13 cellular contexts compared by ENCODE assay signal in the genomic region with DNA sequence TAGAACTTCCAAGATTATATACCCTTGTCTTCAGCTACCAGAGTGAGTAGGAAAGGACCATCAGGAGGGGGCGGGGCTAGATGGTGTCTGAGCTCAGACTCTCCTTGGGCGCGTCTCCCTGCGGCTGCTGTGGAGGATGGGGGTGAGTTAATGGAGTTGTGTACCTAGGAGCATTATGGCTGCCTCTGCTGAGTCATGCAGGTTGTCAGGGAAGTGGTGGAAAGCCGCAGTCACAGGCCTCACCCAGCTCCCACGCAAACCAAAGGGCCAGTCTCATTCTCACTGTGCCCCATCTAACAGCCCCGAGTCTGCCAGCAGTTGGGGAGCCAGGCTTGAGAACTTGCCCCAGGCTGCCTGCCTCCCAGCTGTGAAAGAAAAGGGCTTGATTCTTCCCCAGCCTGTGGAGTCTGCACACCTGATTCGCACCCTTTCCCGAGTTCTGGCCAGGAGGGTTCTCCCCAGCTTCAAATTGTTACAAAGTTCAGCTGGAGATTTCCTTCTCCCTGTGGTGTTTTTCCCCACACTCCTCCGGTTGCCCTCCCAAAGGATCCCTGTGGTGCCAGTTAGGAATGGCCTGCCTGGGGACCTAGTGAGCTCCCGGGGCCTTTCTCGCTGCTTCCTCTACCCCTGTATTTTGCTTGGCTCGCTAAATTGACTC.
A peak's percentile ranks its signal among the peaks of the same experiment; 100 is the strongest.
DNase-seq lines count a peak whose midpoint lies in the region; ATAC-seq, FAIRE-seq and TF ChIP-seq lines count a peak whose summit lies in the region.
"Had no signal": no experiment of that assay in that cellular context is flagged by ENCODE, and none has a peak within 500 bp of the region (broad histone marks: within the 10 kb centered on the region; RNA-seq: fewer than 3 reads in every experiment).

No MANE protein-coding gene starts in this region.

- H3K4me2 ChIP-seq in astrocyte (ENCODE audit: low read length) (no peak overlapping the region), osteoblast (ENCODE audit: insufficient read depth, low read length) (peak overlapping the region; percentile 73)

- TF ChIP-seq CTCF in astrocyte (IDR thresholded peaks at IDR 0.05; ENCODE audit: insufficient read depth, low read depth, low read length) (no peak), osteoblast (IDR thresholded peaks at IDR 0.05; ENCODE audit: extremely low read depth, low read depth, low read length) (no peak)

- peaks cover 7% of the 10 kb centered on the region for H3K4me1 ChIP-seq in astrocyte (ENCODE audit: insufficient read depth, low read length)
- peaks cover 12% of the 10 kb centered on the region for H3K4me1 ChIP-seq in osteoblast (ENCODE audit: insufficient read depth, low read length)

- no peaks in the 10 kb centered on the region for H4K20me1 ChIP-seq in astrocyte (ENCODE audit: insufficient read depth, low read length)
- no peaks in the 10 kb centered on the region for H4K20me1 ChIP-seq in osteoblast (ENCODE audit: insufficient read depth, low read length)

- H3K9me3 ChIP-seq in T-helper 17 cell (ENCODE audit: control insufficient read depth, low read length, poor library complexity, severe bottlenecking) = no peaks in the 10 kb centered on the region
- no peaks in the 10 kb centered on the region for H3K9me3 ChIP-seq in astrocyte (ENCODE audit: insufficient read depth, low read depth, low read length)
- H3K9me3 ChIP-seq in osteoblast (ENCODE audit: low read depth, low read length) = no peaks in the 10 kb centered on the region

- H3K4me3 Mint-ChIP-seq in T-helper 17 cell (peak overlapping the region; percentile 66), astrocyte (ENCODE audit: unreplicated experiment) (peak overlapping the region; percentile 29)
- H3K4me3 Mint-ChIP-seq: nephron, type B pancreatic cell had no signal

- peak; percentile 93 for ATAC-seq in T-helper 17 cell

- H3K4me3 ChIP-seq in H7 (ENCODE audit: insufficient read depth, low read depth, low read length) = no peak overlapping the region
- H3K4me3 ChIP-seq in astrocyte (ENCODE audit: insufficient read depth, low read depth, low read length) = no peak overlapping the region
- H3K4me3 ChIP-seq in osteoblast (ENCODE audit: insufficient read depth, low read length) = peak overlapping the region; percentile 51

- peaks cover 13% of the 10 kb centered on the region for H3K4me1 Mint-ChIP-seq in T-helper 17 cell
- no peaks in the 10 kb centered on the region for H3K4me1 Mint-ChIP-seq in astrocyte (ENCODE audit: low read depth, unreplicated experiment)

- H3K27ac ChIP-seq in astrocyte (ENCODE audit: low read depth, low read length) (no peak overlapping the region), osteoblast (ENCODE audit: low read depth, low read length) (peak overlapping the region; percentile 28), substantia nigra (ENCODE audit: low read depth, low read length, poor library complexity, severe bottlenecking) (no peak overlapping the region)

- H3K9ac ChIP-seq in astrocyte (ENCODE audit: low read length) = no peak overlapping the region

- FAIRE-seq in astrocyte (lab: Jason Lieb, UNC) = no peak
- FAIRE-seq in H54 (lab: Jason Lieb, UNC) = no peak
- FAIRE-seq: endothelial cell of umbilical vein had no signal

- H2AFZ ChIP-seq in astrocyte (ENCODE audit: low read depth, low read length) (no peak overlapping the region), osteoblast (ENCODE audit: low read length) (peak overlapping the region; percentile 85)

- peak overlapping the region; percentile 72 for H3K27ac Mint-ChIP-seq in T-helper 17 cell
- H3K27ac Mint-ChIP-seq in astrocyte (ENCODE audit: unreplicated experiment) = no peak overlapping the region
- H3K27ac Mint-ChIP-seq: type B pancreatic cell had no signal

- no peaks in the 10 kb centered on the region for H3K27me3 ChIP-seq in H7 (ENCODE audit: control insufficient read depth, insufficient read depth, low read length)
- no peaks in the 10 kb centered on the region for H3K27me3 ChIP-seq in astrocyte (ENCODE audit: insufficient read depth, low read length)
- H3K27me3 ChIP-seq in osteoblast (ENCODE audit: insufficient read depth, low read length) = no peaks in the 10 kb centered on the region

- TF ChIP-seq POLR2A in H54 (IDR thresholded peaks at IDR 0.05; ENCODE audit: low read depth, low read length) = no peak

- H3K79me2 ChIP-seq in astrocyte (ENCODE audit: insufficient read depth, low read length) = no peaks in the 10 kb centered on the region
- no peaks in the 10 kb centered on the region for H3K79me2 ChIP-seq in osteoblast (ENCODE audit: insufficient read depth, low read length)

- H3K27me3 Mint-ChIP-seq in T-helper 17 cell = no peaks in the 10 kb centered on the region
- no peaks in the 10 kb centered on the region for H3K27me3 Mint-ChIP-seq in astrocyte (ENCODE audit: low read depth, unreplicated experiment)
- H3K27me3 Mint-ChIP-seq: type B pancreatic cell had no signal

- H3K9me3 Mint-ChIP-seq in astrocyte (ENCODE audit: unreplicated experiment) = peaks cover 8% of the 10 kb centered on the region
- H3K9me3 Mint-ChIP-seq: type B pancreatic cell had no signal

- H3K36me3 Mint-ChIP-seq in T-helper 17 cell (ENCODE audit: low read depth) (peaks cover 6% of the 10 kb centered on the region), astrocyte (ENCODE audit: low read depth, unreplicated experiment) (peaks cover 10% of the 10 kb centered on the region)

- DNase-seq in H7 (peak; percentile 22), T-helper 17 cell (peak in 1 of 3 donors; percentile 23), astrocyte (ENCODE audit: low read depth) (no peak), osteoblast (ENCODE audit: insufficient read length, low spot score, missing footprints) (no peak), H54 (ENCODE audit: insufficient read length, low spot score) (no peak), substantia nigra (lab: John Stamatoyannopoulos, UW) (no peak), NCI-H1105 (lab: John Stamatoyannopoulos, UW) (no peak), T1000 (lab: John Stamatoyannopoulos, UW) (no peak)
- DNase-seq: Karpas-422, NCI-H774 had no signal

- no peaks in the 10 kb centered on the region for H3K36me3 ChIP-seq in H7 (replicated peaks; ENCODE audit: control insufficient read depth, insufficient read depth, low read length)
- H3K36me3 ChIP-seq in astrocyte (ENCODE audit: insufficient read depth, low read length) = no peaks in the 10 kb centered on the region
- H3K36me3 ChIP-seq in osteoblast (ENCODE audit: insufficient read depth, low read length) = no peaks in the 10 kb centered on the region
